ENCODE assay signal across 1 cellular context in the genomic region with DNA sequence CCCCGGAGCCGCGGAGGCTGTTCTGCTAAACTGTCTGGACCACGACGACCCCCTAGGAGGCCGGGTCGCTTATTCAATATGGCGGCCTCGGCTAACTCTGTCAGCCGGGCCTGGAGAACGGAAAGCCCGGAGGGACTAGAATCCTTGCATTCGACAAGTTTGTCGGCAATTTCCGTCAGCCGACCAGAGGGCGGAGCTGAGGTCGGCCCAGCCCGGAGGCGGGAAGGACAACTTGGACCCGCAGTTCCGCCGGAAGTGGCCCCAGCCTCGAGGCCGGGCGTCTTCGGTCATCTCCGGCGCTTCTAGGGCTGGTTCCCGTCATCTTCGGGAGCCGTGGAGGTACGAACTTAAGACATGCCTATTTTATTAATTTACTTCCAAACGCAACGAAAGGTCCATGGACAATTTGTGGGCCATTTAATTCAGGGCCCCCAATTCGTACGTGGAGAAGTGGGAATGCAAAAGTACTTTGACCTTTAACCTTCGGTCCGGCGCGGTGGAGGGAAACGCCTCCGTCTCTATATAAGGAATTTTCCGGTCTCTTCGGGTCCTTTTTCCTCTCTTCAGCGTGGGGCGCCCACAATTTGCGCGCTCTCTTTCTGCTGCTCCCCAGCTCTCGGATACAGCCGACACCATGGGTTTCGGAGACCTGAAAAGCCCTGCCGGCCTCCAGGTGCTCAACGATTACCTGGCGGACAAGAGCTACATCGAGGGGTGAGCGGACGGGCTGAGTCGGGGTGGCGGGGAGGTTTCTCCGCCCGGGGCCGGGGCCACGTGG.
TF ChIP-seq lines count a peak whose summit lies in the region.

A gene (plus strand): TSS at position 550 of the 778 bp plus-strand sequence. CDS start 85 bp downstream, at position 635.
A gene (minus strand): TSS at position 99 of the 778 bp plus-strand sequence. CDS start 5,766 bp downstream, outside the sequence.

TF ChIP-seq in HepG2, 621 proteins besides CTCF, POLR2A, EP300 and RAD21 (continued from another document and continues in another):
- TF ChIP-seq CBX2 (IDR thresholded peaks at IDR 0.05; ENCODE audit: low read depth, low read length) (no peak), CBX2 (CRISPR knock-in tag; IDR thresholded peaks at IDR 0.05; ENCODE audit: low read depth) (no peak), ZFP37 (CRISPR knock-in tag; IDR thresholded peaks at IDR 0.05; ENCODE audit: borderline replicate concordance) (peak; percentile 73; the same call in 1 of the 2 replicates), ZNF569 (CRISPR knock-in tag; IDR thresholded peaks at IDR 0.05; ENCODE audit: borderline replicate concordance) (no peak), GTF3A (CRISPR knock-in tag; conservative IDR thresholded peaks at IDR 0.05) (no peak), SNAI1 (CRISPR knock-in tag; IDR thresholded peaks at IDR 0.05; ENCODE audit: borderline replicate concordance) (peak; percentile 92), ZNF10 (CRISPR knock-in tag; IDR thresholded peaks at IDR 0.05; ENCODE audit: borderline replicate concordance, low read depth) (no peak), ZNF496 (CRISPR knock-in tag; IDR thresholded peaks at IDR 0.05; ENCODE audit: insufficient replicate concordance) (no peak), ZNF556 (CRISPR knock-in tag; IDR thresholded peaks at IDR 0.05; ENCODE audit: borderline replicate concordance) (no peak), KLF16 (CRISPR knock-in tag; IDR thresholded peaks at IDR 0.05) (peak in 1 of 2 experiments; percentile 83; a peak in 2 of 4 replicates), NRL (CRISPR knock-in tag; IDR thresholded peaks at IDR 0.05; ENCODE audit: borderline replicate concordance) (no peak; the same call in 1 of the 2 replicates), BRCA1 (CRISPR knock-in tag; IDR thresholded peaks at IDR 0.05) (peak; percentile 71; the same call in 1 of the 2 replicates), ZNF546 (CRISPR knock-in tag; conservative IDR thresholded peaks at IDR 0.05) (no peak; the same call in 1 of the 2 replicates), MEIS1 (CRISPR knock-in tag; IDR thresholded peaks at IDR 0.05; ENCODE audit: borderline replicate concordance) (no peak), SKI (IDR thresholded peaks at IDR 0.05; ENCODE audit: partially characterized antibody) (peak; percentile 11), IKZF4 (CRISPR knock-in tag; IDR thresholded peaks at IDR 0.05; ENCODE audit: borderline replicate concordance, low read depth, not compliant biosample characterization) (peak; percentile 59), PAWR (CRISPR knock-in tag; IDR thresholded peaks at IDR 0.05; ENCODE audit: borderline replicate concordance) (no peak), REL (CRISPR knock-in tag; conservative IDR thresholded peaks at IDR 0.05) (peak; percentile 92), MED13 (CRISPR knock-in tag; IDR thresholded peaks at IDR 0.05) (peak; percentile 4; the same call in 1 of the 2 replicates), FOXK2 (IDR thresholded peaks at IDR 0.05) (peak; percentile 55; the same call in 1 of the 2 replicates), ATF7-NPFF (CRISPR knock-in tag; IDR thresholded peaks at IDR 0.05; ENCODE audit: low read depth) (peak; percentile 53), PHB2 (IDR thresholded peaks at IDR 0.05; ENCODE audit: partially characterized antibody) (no peak), ZNF326 (CRISPR knock-in tag; IDR thresholded peaks at IDR 0.05; ENCODE audit: borderline replicate concordance) (no peak), MIER2 (CRISPR knock-in tag; IDR thresholded peaks at IDR 0.05) (peak; percentile 37; the same call in 1 of the 2 replicates), KAT7 (CRISPR knock-in tag; IDR thresholded peaks at IDR 0.05; ENCODE audit: borderline replicate concordance) (peak; percentile 80), KLF15 (CRISPR knock-in tag; IDR thresholded peaks at IDR 0.05; ENCODE audit: borderline replicate concordance) (no peak; the same call in 1 of the 2 replicates), TBX3 (IDR thresholded peaks at IDR 0.05; ENCODE audit: borderline replicate concordance) (no peak)
- TF ChIP-seq, protein P1, sequence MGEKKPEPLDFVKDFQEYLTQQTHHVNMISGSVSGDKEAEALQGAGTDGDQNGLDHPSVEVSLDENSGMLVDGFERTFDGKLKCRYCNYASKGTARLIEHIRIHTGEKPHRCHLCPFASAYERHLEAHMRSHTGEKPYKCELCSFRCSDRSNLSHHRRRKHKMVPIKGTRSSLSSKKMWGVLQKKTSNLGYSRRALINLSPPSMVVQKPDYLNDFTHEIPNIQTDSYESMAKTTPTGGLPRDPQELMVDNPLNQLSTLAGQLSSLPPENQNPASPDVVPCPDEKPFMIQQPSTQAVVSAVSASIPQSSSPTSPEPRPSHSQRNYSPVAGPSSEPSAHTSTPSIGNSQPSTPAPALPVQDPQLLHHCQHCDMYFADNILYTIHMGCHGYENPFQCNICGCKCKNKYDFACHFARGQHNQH (CRISPR knock-in tag; IDR thresholded peaks at IDR 0.05): peak; percentile 87; the same call in 1 of the 2 replicates
- TF ChIP-seq, protein P2, sequence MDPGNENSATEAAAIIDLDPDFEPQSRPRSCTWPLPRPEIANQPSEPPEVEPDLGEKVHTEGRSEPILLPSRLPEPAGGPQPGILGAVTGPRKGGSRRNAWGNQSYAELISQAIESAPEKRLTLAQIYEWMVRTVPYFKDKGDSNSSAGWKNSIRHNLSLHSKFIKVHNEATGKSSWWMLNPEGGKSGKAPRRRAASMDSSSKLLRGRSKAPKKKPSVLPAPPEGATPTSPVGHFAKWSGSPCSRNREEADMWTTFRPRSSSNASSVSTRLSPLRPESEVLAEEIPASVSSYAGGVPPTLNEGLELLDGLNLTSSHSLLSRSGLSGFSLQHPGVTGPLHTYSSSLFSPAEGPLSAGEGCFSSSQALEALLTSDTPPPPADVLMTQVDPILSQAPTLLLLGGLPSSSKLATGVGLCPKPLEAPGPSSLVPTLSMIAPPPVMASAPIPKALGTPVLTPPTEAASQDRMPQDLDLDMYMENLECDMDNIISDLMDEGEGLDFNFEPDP (CRISPR knock-in tag; conservative IDR thresholded peaks at IDR 0.05): no peak
- TF ChIP-seq, protein P3, sequence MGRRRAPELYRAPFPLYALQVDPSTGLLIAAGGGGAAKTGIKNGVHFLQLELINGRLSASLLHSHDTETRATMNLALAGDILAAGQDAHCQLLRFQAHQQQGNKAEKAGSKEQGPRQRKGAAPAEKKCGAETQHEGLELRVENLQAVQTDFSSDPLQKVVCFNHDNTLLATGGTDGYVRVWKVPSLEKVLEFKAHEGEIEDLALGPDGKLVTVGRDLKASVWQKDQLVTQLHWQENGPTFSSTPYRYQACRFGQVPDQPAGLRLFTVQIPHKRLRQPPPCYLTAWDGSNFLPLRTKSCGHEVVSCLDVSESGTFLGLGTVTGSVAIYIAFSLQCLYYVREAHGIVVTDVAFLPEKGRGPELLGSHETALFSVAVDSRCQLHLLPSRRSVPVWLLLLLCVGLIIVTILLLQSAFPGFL (CRISPR knock-in tag; IDR thresholded peaks at IDR 0.05): no peak
- TF ChIP-seq, protein P4, sequence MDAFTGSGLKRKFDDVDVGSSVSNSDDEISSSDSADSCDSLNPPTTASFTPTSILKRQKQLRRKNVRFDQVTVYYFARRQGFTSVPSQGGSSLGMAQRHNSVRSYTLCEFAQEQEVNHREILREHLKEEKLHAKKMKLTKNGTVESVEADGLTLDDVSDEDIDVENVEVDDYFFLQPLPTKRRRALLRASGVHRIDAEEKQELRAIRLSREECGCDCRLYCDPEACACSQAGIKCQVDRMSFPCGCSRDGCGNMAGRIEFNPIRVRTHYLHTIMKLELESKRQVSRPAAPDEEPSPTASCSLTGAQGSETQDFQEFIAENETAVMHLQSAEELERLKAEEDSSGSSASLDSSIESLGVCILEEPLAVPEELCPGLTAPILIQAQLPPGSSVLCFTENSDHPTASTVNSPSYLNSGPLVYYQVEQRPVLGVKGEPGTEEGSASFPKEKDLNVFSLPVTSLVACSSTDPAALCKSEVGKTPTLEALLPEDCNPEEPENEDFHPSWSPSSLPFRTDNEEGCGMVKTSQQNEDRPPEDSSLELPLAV (CRISPR knock-in tag; conservative IDR thresholded peaks at IDR 0.05; ENCODE audit: low read depth): no peak
- TF ChIP-seq, protein P5, sequence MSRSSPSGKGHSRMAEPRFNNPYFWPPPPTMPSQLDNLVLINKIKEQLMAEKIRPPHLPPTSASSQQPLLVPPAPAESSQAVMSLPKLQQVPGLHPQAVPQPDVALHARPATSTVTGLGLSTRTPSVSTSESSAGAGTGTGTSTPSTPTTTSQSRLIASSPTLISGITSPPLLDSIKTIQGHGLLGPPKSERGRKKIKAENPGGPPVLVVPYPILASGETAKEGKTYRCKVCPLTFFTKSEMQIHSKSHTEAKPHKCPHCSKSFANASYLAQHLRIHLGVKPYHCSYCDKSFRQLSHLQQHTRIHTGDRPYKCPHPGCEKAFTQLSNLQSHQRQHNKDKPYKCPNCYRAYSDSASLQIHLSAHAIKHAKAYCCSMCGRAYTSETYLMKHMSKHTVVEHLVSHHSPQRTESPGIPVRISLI (CRISPR knock-in tag; IDR thresholded peaks at IDR 0.05; ENCODE audit: borderline replicate concordance): no peak
- TF ChIP-seq, protein P6, sequence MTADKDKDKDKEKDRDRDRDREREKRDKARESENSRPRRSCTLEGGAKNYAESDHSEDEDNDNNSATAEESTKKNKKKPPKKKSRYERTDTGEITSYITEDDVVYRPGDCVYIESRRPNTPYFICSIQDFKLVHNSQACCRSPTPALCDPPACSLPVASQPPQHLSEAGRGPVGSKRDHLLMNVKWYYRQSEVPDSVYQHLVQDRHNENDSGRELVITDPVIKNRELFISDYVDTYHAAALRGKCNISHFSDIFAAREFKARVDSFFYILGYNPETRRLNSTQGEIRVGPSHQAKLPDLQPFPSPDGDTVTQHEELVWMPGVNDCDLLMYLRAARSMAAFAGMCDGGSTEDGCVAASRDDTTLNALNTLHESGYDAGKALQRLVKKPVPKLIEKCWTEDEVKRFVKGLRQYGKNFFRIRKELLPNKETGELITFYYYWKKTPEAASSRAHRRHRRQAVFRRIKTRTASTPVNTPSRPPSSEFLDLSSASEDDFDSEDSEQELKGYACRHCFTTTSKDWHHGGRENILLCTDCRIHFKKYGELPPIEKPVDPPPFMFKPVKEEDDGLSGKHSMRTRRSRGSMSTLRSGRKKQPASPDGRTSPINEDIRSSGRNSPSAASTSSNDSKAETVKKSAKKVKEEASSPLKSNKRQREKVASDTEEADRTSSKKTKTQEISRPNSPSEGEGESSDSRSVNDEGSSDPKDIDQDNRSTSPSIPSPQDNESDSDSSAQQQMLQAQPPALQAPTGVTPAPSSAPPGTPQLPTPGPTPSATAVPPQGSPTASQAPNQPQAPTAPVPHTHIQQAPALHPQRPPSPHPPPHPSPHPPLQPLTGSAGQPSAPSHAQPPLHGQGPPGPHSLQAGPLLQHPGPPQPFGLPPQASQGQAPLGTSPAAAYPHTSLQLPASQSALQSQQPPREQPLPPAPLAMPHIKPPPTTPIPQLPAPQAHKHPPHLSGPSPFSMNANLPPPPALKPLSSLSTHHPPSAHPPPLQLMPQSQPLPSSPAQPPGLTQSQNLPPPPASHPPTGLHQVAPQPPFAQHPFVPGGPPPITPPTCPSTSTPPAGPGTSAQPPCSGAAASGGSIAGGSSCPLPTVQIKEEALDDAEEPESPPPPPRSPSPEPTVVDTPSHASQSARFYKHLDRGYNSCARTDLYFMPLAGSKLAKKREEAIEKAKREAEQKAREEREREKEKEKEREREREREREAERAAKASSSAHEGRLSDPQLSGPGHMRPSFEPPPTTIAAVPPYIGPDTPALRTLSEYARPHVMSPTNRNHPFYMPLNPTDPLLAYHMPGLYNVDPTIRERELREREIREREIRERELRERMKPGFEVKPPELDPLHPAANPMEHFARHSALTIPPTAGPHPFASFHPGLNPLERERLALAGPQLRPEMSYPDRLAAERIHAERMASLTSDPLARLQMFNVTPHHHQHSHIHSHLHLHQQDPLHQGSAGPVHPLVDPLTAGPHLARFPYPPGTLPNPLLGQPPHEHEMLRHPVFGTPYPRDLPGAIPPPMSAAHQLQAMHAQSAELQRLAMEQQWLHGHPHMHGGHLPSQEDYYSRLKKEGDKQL (CRISPR knock-in tag; IDR thresholded peaks at IDR 0.05; ENCODE audit: low read depth): no peak
- TF ChIP-seq, protein P7, sequence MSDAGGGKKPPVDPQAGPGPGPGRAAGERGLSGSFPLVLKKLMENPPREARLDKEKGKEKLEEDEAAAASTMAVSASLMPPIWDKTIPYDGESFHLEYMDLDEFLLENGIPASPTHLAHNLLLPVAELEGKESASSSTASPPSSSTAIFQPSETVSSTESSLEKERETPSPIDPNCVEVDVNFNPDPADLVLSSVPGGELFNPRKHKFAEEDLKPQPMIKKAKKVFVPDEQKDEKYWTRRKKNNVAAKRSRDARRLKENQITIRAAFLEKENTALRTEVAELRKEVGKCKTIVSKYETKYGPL (CRISPR knock-in tag; IDR thresholded peaks at IDR 0.05): peak; percentile 37; the same call in 1 of the 2 replicates
- TF ChIP-seq, protein P8, sequence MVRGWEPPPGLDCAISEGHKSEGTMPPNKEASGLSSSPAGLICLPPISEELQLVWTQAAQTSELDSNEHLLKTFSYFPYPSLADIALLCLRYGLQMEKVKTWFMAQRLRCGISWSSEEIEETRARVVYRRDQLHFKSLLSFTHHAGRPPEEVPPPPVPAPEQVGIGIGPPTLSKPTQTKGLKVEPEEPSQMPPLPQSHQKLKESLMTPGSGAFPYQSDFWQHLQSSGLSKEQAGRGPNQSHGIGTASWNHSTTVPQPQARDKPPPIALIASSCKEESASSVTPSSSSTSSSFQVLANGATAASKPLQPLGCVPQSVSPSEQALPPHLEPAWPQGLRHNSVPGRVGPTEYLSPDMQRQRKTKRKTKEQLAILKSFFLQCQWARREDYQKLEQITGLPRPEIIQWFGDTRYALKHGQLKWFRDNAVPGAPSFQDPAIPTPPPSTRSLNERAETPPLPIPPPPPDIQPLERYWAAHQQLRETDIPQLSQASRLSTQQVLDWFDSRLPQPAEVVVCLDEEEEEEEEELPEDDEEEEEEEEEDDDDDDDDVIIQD (CRISPR knock-in tag; IDR thresholded peaks at IDR 0.05; ENCODE audit: low read depth): peak; percentile 82
- TF ChIP-seq, protein P9, sequence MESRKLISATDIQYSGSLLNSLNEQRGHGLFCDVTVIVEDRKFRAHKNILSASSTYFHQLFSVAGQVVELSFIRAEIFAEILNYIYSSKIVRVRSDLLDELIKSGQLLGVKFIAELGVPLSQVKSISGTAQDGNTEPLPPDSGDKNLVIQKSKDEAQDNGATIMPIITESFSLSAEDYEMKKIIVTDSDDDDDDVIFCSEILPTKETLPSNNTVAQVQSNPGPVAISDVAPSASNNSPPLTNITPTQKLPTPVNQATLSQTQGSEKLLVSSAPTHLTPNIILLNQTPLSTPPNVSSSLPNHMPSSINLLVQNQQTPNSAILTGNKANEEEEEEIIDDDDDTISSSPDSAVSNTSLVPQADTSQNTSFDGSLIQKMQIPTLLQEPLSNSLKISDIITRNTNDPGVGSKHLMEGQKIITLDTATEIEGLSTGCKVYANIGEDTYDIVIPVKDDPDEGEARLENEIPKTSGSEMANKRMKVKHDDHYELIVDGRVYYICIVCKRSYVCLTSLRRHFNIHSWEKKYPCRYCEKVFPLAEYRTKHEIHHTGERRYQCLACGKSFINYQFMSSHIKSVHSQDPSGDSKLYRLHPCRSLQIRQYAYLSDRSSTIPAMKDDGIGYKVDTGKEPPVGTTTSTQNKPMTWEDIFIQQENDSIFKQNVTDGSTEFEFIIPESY (CRISPR knock-in tag; IDR thresholded peaks at IDR 0.05): no peak
